In the genomic region with DNA sequence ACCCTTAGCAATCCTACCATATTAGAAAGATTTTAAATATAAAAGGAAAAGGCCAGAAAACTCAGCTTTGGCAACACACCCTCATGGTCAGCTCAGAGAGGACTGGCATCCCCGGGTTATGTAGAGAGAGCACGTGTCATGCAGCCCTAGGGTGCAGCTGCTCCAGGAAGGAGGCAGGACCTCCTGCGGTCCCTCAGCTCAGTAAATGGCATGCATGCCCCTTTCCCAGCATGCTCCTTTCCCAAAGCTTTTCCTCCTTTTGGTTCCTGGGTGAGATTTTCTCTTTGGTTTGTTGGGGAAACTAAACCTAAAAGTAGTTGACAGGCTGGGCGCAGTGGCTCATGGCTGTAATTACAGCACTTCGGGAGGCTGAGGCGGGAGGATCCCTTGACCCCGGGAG, we compare ENCODE assay signal across 24 cellular contexts. TPM values are rescaled to one million over a fixed set of nuclear protein-coding genes. Genes with fewer than 3 reads are reported as not detected.
DNase-seq lines count a peak whose midpoint lies in the region; FAIRE-seq and TF ChIP-seq lines count a peak whose summit lies in the region.
"Had no signal": no experiment of that assay in that cellular context is flagged by ENCODE, and none has a peak within 500 bp of the region (broad histone marks: within the 10 kb centered on the region; RNA-seq: fewer than 3 reads in every experiment).

No MANE protein-coding gene starts in this region.

- no peak overlapping the region for H3K9ac ChIP-seq in GM23248
- H3K9ac ChIP-seq: KMS-11 had no signal

- peaks cover 24% of the 10 kb centered on the region for H3F3A ChIP-seq in GM23248 (ENCODE audit: insufficient read depth)

- TF ChIP-seq POLR2A in GM12892 (IDR thresholded peaks at IDR 0.05; ENCODE audit: low read depth, low read length) = no peak

- H3K4me1 Mint-ChIP-seq in T-helper 2 cell treated with Interferon-gamma antibody and Interleukin-4, amounts not matched to agents 5 μg/mL and 100 μg/mL, for 36 hours (ENCODE audit: low read depth) = peaks cover 30% of the 10 kb centered on the region

- peaks cover 3% of the 10 kb centered on the region for H3K36me3 Mint-ChIP-seq in T-helper 2 cell treated with Interferon-gamma antibody and Interleukin-4, amounts not matched to agents 5 μg/mL and 100 μg/mL, for 36 hours (ENCODE audit: low read depth)
- H3K36me3 Mint-ChIP-seq: mesothelial cell of epicardium had no signal

- no peaks in the 10 kb centered on the region for H4K20me1 ChIP-seq in GM23248 (ENCODE audit: insufficient read depth)

- H3K4me3 ChIP-seq in AG04449 (ENCODE audit: low read depth, low read length) (peak overlapping the region; percentile 10; the same call in 1 of the 2 replicates), GM23248 (no peak overlapping the region)
- H3K4me3 ChIP-seq: gastroesophageal sphincter, GM12878, suprapubic skin had no signal

- H3K27ac ChIP-seq in GM23248 (no peak overlapping the region), RWPE1 (peak overlapping the region; percentile 56)
- H3K27ac ChIP-seq: gastroesophageal sphincter, KMS-11, suprapubic skin had no signal

- H3K4me3 Mint-ChIP-seq in T-helper 2 cell treated with Interferon-gamma antibody and Interleukin-4, amounts not matched to agents 5 μg/mL and 100 μg/mL, for 36 hours = no peak overlapping the region
- H3K4me3 Mint-ChIP-seq: activated CD4-positive, alpha-beta memory T cell treated with anti-CD3 and anti-CD28 coated beads for 36 hours; activated naive CD4-positive, alpha-beta T cell treated with anti-CD3 and anti-CD28 coated beads for 36 hours; B cell; mesothelial cell of epicardium; T-helper 17 cell had no signal

- H2AFZ ChIP-seq in GM23248 = no peak overlapping the region

- DNase-seq in AG04449 (ENCODE audit: low read depth, low spot score) (no peak), GM23248 (peak; percentile 0), RWPE1 (ENCODE audit: low spot score) (no peak), myocyte (ENCODE audit: low read depth) (peak; percentile 20), GM12892 (ENCODE audit: insufficient read length) (no peak), HCEC 1CT (no peak)
- no peak for DNase-seq in activated effector memory CD4-positive, alpha-beta T cell treated with Interleukin-2 at 50 U/mL for 16 hours
- DNase-seq in T-helper 2 cell treated with Interferon-gamma antibody and Interleukin-4, amounts not matched to agents 5 μg/mL and 100 μg/mL, for 36 hours (ENCODE audit: low spot score) = no peak
- DNase-seq: activated CD4-positive, alpha-beta memory T cell treated with anti-CD3 and anti-CD28 coated beads for 36 hours; activated naive CD4-positive, alpha-beta T cell treated with anti-CD3 and anti-CD28 coated beads for 36 hours; caudate nucleus; GDM1; NCI-H1092; NCI-H2081 treated with DMSO at 0.1 percent for 48 hours; NCI-H510A treated with DMSO at 0.1 percent for 48 hours; SHP77; T-helper 17 cell had no signal

- TF ChIP-seq CTCF in AG04449 (IDR thresholded peaks at IDR 0.05; ENCODE audit: insufficient read depth, low read length, missing control alignments) (no peak), RWPE1 (conservative IDR thresholded peaks at IDR 0.05; ENCODE audit: low read depth) (no peak)

- CTCF ChIA-PET in AG04449 (lab: Yijun Ruan, JAX) (interaction anchor here (0.7 to 1.9 kb wide), 3 partner anchors 20 to 85 kb away, joined by 3 to 5 read pairs (median 3); no protein-coding TSS in a partner anchor), RWPE1 (lab: Yijun Ruan, JAX) (interaction anchor here (0.6 to 0.7 kb wide), 3 partner anchors 38 to 422 kb away, joined by 3 to 5 read pairs (median 4); no protein-coding TSS in a partner anchor)

- POLR2A ChIA-PET in AG04449 (lab: Yijun Ruan, JAX) = no interaction called here
- POLR2A ChIA-PET in RWPE1 (lab: Yijun Ruan, JAX; ENCODE audit: low non-redundant PET) = no interaction called here

- no peak for FAIRE-seq in GM12892 (lab: Jason Lieb, UNC)
- FAIRE-seq: GM12878 had no signal

- no peak overlapping the region for H3K4me2 ChIP-seq in GM23248 (ENCODE audit: unreplicated experiment)
- H3K4me2 ChIP-seq: KMS-11 had no signal

- H3K9me3 ChIP-seq in GM23248 (ENCODE audit: low read depth) = no peaks in the 10 kb centered on the region
- H3K9me3 ChIP-seq: gastroesophageal sphincter, suprapubic skin had no signal

- H3K27me3 Mint-ChIP-seq in T-helper 2 cell treated with Interferon-gamma antibody and Interleukin-4, amounts not matched to agents 5 μg/mL and 100 μg/mL, for 36 hours (ENCODE audit: low read depth) = no peaks in the 10 kb centered on the region
- H3K27me3 Mint-ChIP-seq: activated CD4-positive, alpha-beta memory T cell treated with anti-CD3 and anti-CD28 coated beads for 36 hours; B cell; T-helper 17 cell had no signal

- H3K9me2 ChIP-seq in GM23248 (ENCODE audit: insufficient read depth) = no peaks in the 10 kb centered on the region

- no peak overlapping the region for H3K27ac Mint-ChIP-seq in T-helper 2 cell treated with Interferon-gamma antibody and Interleukin-4, amounts not matched to agents 5 μg/mL and 100 μg/mL, for 36 hours
- H3K27ac Mint-ChIP-seq: activated CD4-positive, alpha-beta memory T cell treated with anti-CD3 and anti-CD28 coated beads for 36 hours; activated naive CD4-positive, alpha-beta T cell treated with anti-CD3 and anti-CD28 coated beads for 36 hours; B cell; T-helper 17 cell had no signal

- H3K4me1 ChIP-seq in GM23248 (ENCODE audit: insufficient read depth) = peaks cover 28% of the 10 kb centered on the region

- no peaks in the 10 kb centered on the region for H3K9me3 Mint-ChIP-seq in T-helper 2 cell treated with Interferon-gamma antibody and Interleukin-4, amounts not matched to agents 5 μg/mL and 100 μg/mL, for 36 hours
- H3K9me3 Mint-ChIP-seq: activated CD4-positive, alpha-beta memory T cell treated with anti-CD3 and anti-CD28 coated beads for 36 hours; activated naive CD4-positive, alpha-beta T cell treated with anti-CD3 and anti-CD28 coated beads for 36 hours; mesothelial cell of epicardium; neural crest cell had no signal

- peaks cover 70% of the 10 kb centered on the region for H3K79me2 ChIP-seq in GM23248 (ENCODE audit: insufficient read depth)

- no peaks in the 10 kb centered on the region for H3K27me3 ChIP-seq in GM23248 (replicated peaks; ENCODE audit: insufficient read depth)
- H3K27me3 ChIP-seq: gastroesophageal sphincter, suprapubic skin had no signal

- in situ Hi-C loops in GM23248 (cut with MboI) = no loop called here

- 84 to 92% methylated on average over 7 of the region's 7 CpGs for WGBS in GM23248 (ENCODE audit: low coverage in 1 of 2, low lambda C conversion rate in 2 of 2, missing lambda C conversion rate in 2 of 2), 2 experiments

- H3K36me3 ChIP-seq in GM23248 (ENCODE audit: low read depth) = no peaks in the 10 kb centered on the region
- H3K36me3 ChIP-seq: gastroesophageal sphincter, suprapubic skin had no signal

RNA-seq across cellular contexts. Expression of a gene that starts 3.9 kb away (rescaled TPM):
- 5.7 and 5.8 TPM in 2 replicates for total RNA-seq in GM23248 (2014; rRNA removed; shearing (Covaris generic))
- polyA plus RNA-seq in GM23248 (2016; fragmentation: Nextera tagmentation; extraction: Ambion mirVana) = 1.6 and 2.1 TPM in 2 replicates
- 10.3 and 12.0 TPM in 2 replicates for total RNA-seq in myocyte
- 2.6 TPM for polyA plus RNA-seq in myocyte (2012)
- 2.6 TPM for polyA plus RNA-seq in GM12892 (2012; ENCODE audit: missing spikeins)

Comparison
In these comparisons a context has a peak if more than half of its experiments do, and no peak if none do; other contexts are left out.
1. DNase-seq: peak in GM23248 (single experiment) and myocyte (single experiment); none in AG04449 (single experiment), RWPE1 (single experiment), activated effector memory CD4-positive, alpha-beta T cell treated with Interleukin-2 at 50 U/mL for 16 hours (single experiment), GM12892 (single experiment), HCEC 1CT (single experiment) and T-helper 2 cell treated with Interferon-gamma antibody and Interleukin-4, amounts not matched to agents 5 μg/mL and 100 μg/mL, for 36 hours (single experiment).